17 cellular contexts compared by ENCODE assay signal in the genomic region with DNA sequence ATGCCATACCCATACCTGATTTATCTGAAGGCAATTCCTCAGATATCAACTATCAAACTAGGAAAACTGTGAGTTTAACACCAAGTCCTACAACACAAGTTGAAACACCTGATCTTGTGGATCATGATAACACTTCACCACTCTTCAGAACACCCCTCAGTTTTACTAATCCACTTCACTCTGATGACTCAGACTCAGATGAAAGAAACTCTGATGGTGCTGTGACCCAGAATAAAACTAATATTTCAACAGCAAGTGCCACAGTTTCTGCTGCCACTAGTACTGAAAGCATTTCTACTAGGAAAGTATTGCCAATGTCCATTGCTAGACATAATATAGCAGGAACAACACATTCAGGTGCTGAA.
DNase-seq lines count a peak whose midpoint lies in the region; ATAC-seq and TF ChIP-seq lines count a peak whose summit lies in the region.
"Had no signal": no experiment of that assay in that cellular context is flagged by ENCODE, and none has a peak within 500 bp of the region (broad histone marks: within the 10 kb centered on the region; RNA-seq: fewer than 3 reads in every experiment).

No MANE protein-coding gene starts in this region.

- peaks cover 10% of the 10 kb centered on the region for H4K20me1 ChIP-seq in smooth muscle cell (ENCODE audit: low read depth)

- H3K36me3 ChIP-seq in smooth muscle cell (ENCODE audit: low read depth) = peaks cover 21% of the 10 kb centered on the region
- peaks cover 59% of the 10 kb centered on the region for H3K36me3 ChIP-seq in SJCRH30

- H3K79me2 ChIP-seq in smooth muscle cell (ENCODE audit: low read depth) = peaks cover 17% of the 10 kb centered on the region

- no peaks in the 10 kb centered on the region for H3K9me3 Mint-ChIP-seq in activated CD8-positive, alpha-beta T cell treated with anti-CD3 and anti-CD28 coated beads for 36 hours
- H3K9me3 Mint-ChIP-seq in activated CD8-positive, alpha-beta T cell treated with anti-CD3 and anti-CD28 coated beads, Interleukin-2, amount 10 ng/mL, durations not matched to agents 7 days and 5 days (ENCODE audit: insufficient read depth) = no peaks in the 10 kb centered on the region
- no peaks in the 10 kb centered on the region for H3K9me3 Mint-ChIP-seq in stimulated activated effector memory CD8-positive, alpha-beta T cell treated with anti-CD3 and anti-CD28 coated beads, Interleukin-12 subunit alpha, Interleukin-12 subunit beta, amount 100 ng/mL, for 72 hours
- H3K9me3 Mint-ChIP-seq: memory B cell, nephron had no signal

- DNase-seq in activated CD8-positive, alpha-beta T cell treated with anti-CD3 and anti-CD28 coated beads for 36 hours = no peak
- DNase-seq in activated CD8-positive, alpha-beta T cell treated with anti-CD3 and anti-CD28 coated beads, Interleukin-2, amount 10 ng/mL, durations not matched to agents 7 days and 5 days = no peak
- DNase-seq in OCI-M1 (lab: John Stamatoyannopoulos, UW) (peak; percentile 83), epithelial cell of esophagus (ENCODE audit: low read depth) (peak; percentile 30), 8988T (no peak), smooth muscle cell (lab: John Stamatoyannopoulos, UW; ENCODE audit: unreplicated experiment) (no peak), SJCRH30 (no peak)
- no peak for DNase-seq in stimulated activated effector memory CD8-positive, alpha-beta T cell treated with anti-CD3 and anti-CD28 coated beads, Interleukin-12 subunit alpha, Interleukin-12 subunit beta, amount 100 ng/mL, for 72 hours (ENCODE audit: low spot score in 2 of 2)
- DNase-seq: amniotic stem cell, DND-41, islet precursor cell, SIG-M5, spleen, T-helper 17 cell had no signal

- H3K4me3 Mint-ChIP-seq in activated CD8-positive, alpha-beta T cell treated with anti-CD3 and anti-CD28 coated beads for 36 hours = no peak overlapping the region
- no peak overlapping the region for H3K4me3 Mint-ChIP-seq in activated CD8-positive, alpha-beta T cell treated with anti-CD3 and anti-CD28 coated beads, Interleukin-2, amount 10 ng/mL, durations not matched to agents 7 days and 5 days
- H3K4me3 Mint-ChIP-seq in stimulated activated effector memory CD8-positive, alpha-beta T cell treated with anti-CD3 and anti-CD28 coated beads, Interleukin-12 subunit alpha, Interleukin-12 subunit beta, amount 100 ng/mL, for 72 hours = no peak overlapping the region
- H3K4me3 Mint-ChIP-seq: memory B cell, nephron, T-helper 17 cell had no signal

- no peak overlapping the region for H3K27ac Mint-ChIP-seq in activated CD8-positive, alpha-beta T cell treated with anti-CD3 and anti-CD28 coated beads for 36 hours
- no peak overlapping the region for H3K27ac Mint-ChIP-seq in activated CD8-positive, alpha-beta T cell treated with anti-CD3 and anti-CD28 coated beads, Interleukin-2, amount 10 ng/mL, durations not matched to agents 7 days and 5 days
- no peak overlapping the region for H3K27ac Mint-ChIP-seq in stimulated activated effector memory CD8-positive, alpha-beta T cell treated with anti-CD3 and anti-CD28 coated beads, Interleukin-12 subunit alpha, Interleukin-12 subunit beta, amount 100 ng/mL, for 72 hours
- H3K27ac Mint-ChIP-seq: memory B cell, nephron, T-helper 17 cell had no signal

- H3K4me1 ChIP-seq in smooth muscle cell (ENCODE audit: low read depth) (no peaks in the 10 kb centered on the region), SJCRH30 (no peaks in the 10 kb centered on the region)

- H3F3A ChIP-seq in smooth muscle cell (ENCODE audit: low read depth) = no peaks in the 10 kb centered on the region

- peak; percentile 45 for ATAC-seq in activated CD8-positive, alpha-beta T cell treated with anti-CD3 and anti-CD28 coated beads for 36 hours
- ATAC-seq in activated CD8-positive, alpha-beta T cell treated with anti-CD3 and anti-CD28 coated beads, Interleukin-2, amount 10 ng/mL, durations not matched to agents 7 days and 5 days = no peak
- peak; percentile 67 for ATAC-seq in stimulated activated effector memory CD8-positive, alpha-beta T cell treated with anti-CD3 and anti-CD28 coated beads, Interleukin-12 subunit alpha, Interleukin-12 subunit beta, amount 100 ng/mL, for 72 hours
- ATAC-seq: T-helper 17 cell had no signal

- peaks cover 4% of the 10 kb centered on the region for H3K4me1 Mint-ChIP-seq in activated CD8-positive, alpha-beta T cell treated with anti-CD3 and anti-CD28 coated beads for 36 hours (ENCODE audit: low read depth)
- no peaks in the 10 kb centered on the region for H3K4me1 Mint-ChIP-seq in activated CD8-positive, alpha-beta T cell treated with anti-CD3 and anti-CD28 coated beads, Interleukin-2, amount 10 ng/mL, durations not matched to agents 7 days and 5 days (ENCODE audit: low read depth)
- H3K4me1 Mint-ChIP-seq in stimulated activated effector memory CD8-positive, alpha-beta T cell treated with anti-CD3 and anti-CD28 coated beads, Interleukin-12 subunit alpha, Interleukin-12 subunit beta, amount 100 ng/mL, for 72 hours = no peaks in the 10 kb centered on the region
- H3K4me1 Mint-ChIP-seq: memory B cell, nephron, T-helper 17 cell had no signal

- H3K4me3 ChIP-seq in epithelial cell of esophagus (ENCODE audit: low read length) (no peak overlapping the region), smooth muscle cell (no peak overlapping the region), SJCRH30 (no peak overlapping the region)
- H3K4me3 ChIP-seq: spleen, thoracic aorta had no signal

- no peaks in the 10 kb centered on the region for H3K27me3 Mint-ChIP-seq in activated CD8-positive, alpha-beta T cell treated with anti-CD3 and anti-CD28 coated beads for 36 hours
- H3K27me3 Mint-ChIP-seq in activated CD8-positive, alpha-beta T cell treated with anti-CD3 and anti-CD28 coated beads, Interleukin-2, amount 10 ng/mL, durations not matched to agents 7 days and 5 days (ENCODE audit: low read depth) = no peaks in the 10 kb centered on the region
- H3K27me3 Mint-ChIP-seq: memory B cell, T-helper 17 cell had no signal

- H2AFZ ChIP-seq in smooth muscle cell (ENCODE audit: low read depth) = no peak overlapping the region

- no peak overlapping the region for H3K9ac ChIP-seq in smooth muscle cell (ENCODE audit: low read depth)

- no peak for TF ChIP-seq CTCF in activated CD8-positive, alpha-beta T cell treated with anti-CD3 and anti-CD28 coated beads for 36 hours (IDR thresholded peaks at IDR 0.05)
- TF ChIP-seq CTCF in epithelial cell of esophagus (IDR thresholded peaks at IDR 0.05; ENCODE audit: insufficient read depth, low read depth, low read length, missing control alignments) (no peak), smooth muscle cell (IDR thresholded peaks at IDR 0.05; ENCODE audit: borderline replicate concordance, insufficient read depth, poor library complexity, severe bottlenecking) (no peak)

- H3K27ac ChIP-seq in smooth muscle cell (ENCODE audit: low read depth) (no peak overlapping the region), SJCRH30 (no peak overlapping the region)
- H3K27ac ChIP-seq: spleen, thoracic aorta had no signal

- H3K27me3 ChIP-seq in smooth muscle cell (ENCODE audit: low read depth) (no peaks in the 10 kb centered on the region), SJCRH30 (no peaks in the 10 kb centered on the region)
- H3K27me3 ChIP-seq: spleen had no signal

- H3K9me3 ChIP-seq in smooth muscle cell (replicated peaks; ENCODE audit: low read depth) (no peaks in the 10 kb centered on the region), SJCRH30 (replicated peaks) (no peaks in the 10 kb centered on the region)
- H3K9me3 ChIP-seq: spleen, thoracic aorta had no signal

- H3K4me2 ChIP-seq in smooth muscle cell = no peak overlapping the region

- peaks cover 6% of the 10 kb centered on the region for H3K36me3 Mint-ChIP-seq in activated CD8-positive, alpha-beta T cell treated with anti-CD3 and anti-CD28 coated beads for 36 hours (ENCODE audit: low read depth)
- peaks cover 6% of the 10 kb centered on the region for H3K36me3 Mint-ChIP-seq in activated CD8-positive, alpha-beta T cell treated with anti-CD3 and anti-CD28 coated beads, Interleukin-2, amount 10 ng/mL, durations not matched to agents 7 days and 5 days (ENCODE audit: low read depth)
- H3K36me3 Mint-ChIP-seq in stimulated activated effector memory CD8-positive, alpha-beta T cell treated with anti-CD3 and anti-CD28 coated beads, Interleukin-12 subunit alpha, Interleukin-12 subunit beta, amount 100 ng/mL, for 72 hours = peaks cover 27% of the 10 kb centered on the region

- intact Hi-C loops in activated CD8-positive, alpha-beta T cell treated with anti-CD3 and anti-CD28 coated beads for 36 hours (cut with micrococcal nuclease) = no loop called here

- CTCF ChIA-PET in activated CD8-positive, alpha-beta T cell treated with anti-CD3 and anti-CD28 coated beads for 36 hours (lab: Charles Lee) = no interaction called here
- CTCF ChIA-PET in activated CD8-positive, alpha-beta T cell treated with anti-CD3 and anti-CD28 coated beads, Interleukin-2, amount 10 ng/mL, durations not matched to agents 7 days and 5 days (lab: Charles Lee) = no interaction called here

- POLR2A ChIA-PET in activated CD8-positive, alpha-beta T cell treated with anti-CD3 and anti-CD28 coated beads for 36 hours (lab: Charles Lee) = no interaction called here
- POLR2A ChIA-PET in activated CD8-positive, alpha-beta T cell treated with anti-CD3 and anti-CD28 coated beads, Interleukin-2, amount 10 ng/mL, durations not matched to agents 7 days and 5 days (lab: Charles Lee) = no interaction called here

Comparison
In these comparisons a context has a peak if more than half of its experiments do, and no peak if none do; other contexts are left out.
1. DNase-seq: peak in OCI-M1 (single experiment) and epithelial cell of esophagus (single experiment); none in activated CD8-positive, alpha-beta T cell treated with anti-CD3 and anti-CD28 coated beads for 36 hours (single experiment), activated CD8-positive, alpha-beta T cell treated with anti-CD3 and anti-CD28 coated beads, Interleukin-2, amount 10 ng/mL, durations not matched to agents 7 days and 5 days (single experiment), stimulated activated effector memory CD8-positive, alpha-beta T cell treated with anti-CD3 and anti-CD28 coated beads, Interleukin-12 subunit alpha, Interleukin-12 subunit beta, amount 100 ng/mL, for 72 hours (0 of 2), 8988T (single experiment), smooth muscle cell (single experiment) and SJCRH30 (0 of 2).